ENCODE assay signal across 1 cellular context in the genomic region with DNA sequence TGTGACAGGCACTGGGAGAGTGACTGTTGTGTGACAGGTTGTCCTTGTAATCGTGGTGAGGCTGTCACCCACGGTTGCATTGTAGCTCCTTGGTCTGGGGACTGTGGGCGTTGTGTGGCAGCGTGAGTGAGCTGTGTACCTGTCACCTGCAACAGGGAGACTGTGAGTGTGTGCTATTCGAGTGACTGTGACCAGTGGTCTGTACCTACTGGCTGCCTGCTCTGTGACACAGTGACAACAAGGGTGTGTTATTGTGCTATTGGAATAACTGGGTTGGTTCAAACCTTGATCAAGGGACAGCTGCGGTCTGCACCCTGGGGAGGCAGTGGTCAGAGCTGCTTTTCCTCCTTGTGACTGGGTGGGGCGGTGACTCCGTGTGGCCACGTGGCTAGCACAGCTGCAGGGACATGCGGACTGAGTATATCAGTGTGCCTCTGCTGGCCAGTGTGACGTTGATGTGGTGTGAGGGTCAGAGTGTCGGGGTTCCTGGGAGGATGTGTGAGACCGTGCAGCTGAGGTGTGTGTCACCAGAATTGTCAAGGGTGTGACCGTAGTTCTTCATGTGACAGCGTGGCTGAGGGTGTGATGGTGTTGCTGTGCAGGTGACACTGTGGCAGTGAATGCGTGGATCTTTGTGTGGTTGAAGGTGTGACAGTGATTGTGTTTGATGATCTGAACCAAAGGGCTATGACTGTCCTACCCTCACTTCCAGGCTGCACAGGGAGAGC.
TF ChIP-seq lines count a peak whose summit lies in the region.

No MANE protein-coding gene starts in this region.

TF ChIP-seq in HepG2, 621 proteins besides CTCF, POLR2A, EP300 and RAD21 (continued from another document and continues in another):
- TF ChIP-seq TAF1 (CRISPR knock-in tag; IDR thresholded peaks at IDR 0.05) (no peak), SMARCC2 (IDR thresholded peaks at IDR 0.05) (no peak), SNAI1 (CRISPR knock-in tag; IDR thresholded peaks at IDR 0.05; ENCODE audit: borderline replicate concordance) (no peak), TARDBP (CRISPR knock-in tag; IDR thresholded peaks at IDR 0.05) (no peak), HNRNPL (IDR thresholded peaks at IDR 0.05; ENCODE audit: low read depth, low read length) (no peak), HOXD1 (CRISPR knock-in tag; IDR thresholded peaks at IDR 0.05) (no peak), ZNF251 (CRISPR knock-in tag; IDR thresholded peaks at IDR 0.05) (no peak; the same call in 1 of the 2 replicates), ARID2 (CRISPR knock-in tag; IDR thresholded peaks at IDR 0.05; ENCODE audit: borderline replicate concordance) (no peak), MLLT10 (CRISPR knock-in tag; IDR thresholded peaks at IDR 0.05) (no peak), ZNF724P (CRISPR knock-in tag; IDR thresholded peaks at IDR 0.05; ENCODE audit: borderline replicate concordance) (no peak), SP1 (IDR thresholded peaks at IDR 0.05) (no peak), SP1 (CRISPR knock-in tag; IDR thresholded peaks at IDR 0.05) (0 out of 2 replicates have a peak, but pooled peaks have one; percentile 24), ZNF777 (CRISPR knock-in tag; IDR thresholded peaks at IDR 0.05) (no peak), XRCC5 (optimal IDR thresholded peaks at IDR 0.05; ENCODE audit: low read length) (peak; percentile 3), ZC3H13 (CRISPR knock-in tag; IDR thresholded peaks at IDR 0.05) (no peak), PCBP1 (IDR thresholded peaks at IDR 0.05; ENCODE audit: borderline replicate concordance, low read depth, low read length) (no peak), HDAC1 (CRISPR knock-in tag; IDR thresholded peaks at IDR 0.05) (peak; percentile 62), ZBTB20 (CRISPR knock-in tag; IDR thresholded peaks at IDR 0.05; ENCODE audit: borderline replicate concordance, low read depth) (no peak), NR2F1 (CRISPR knock-in tag; IDR thresholded peaks at IDR 0.05) (no peak), ZNF781 (CRISPR knock-in tag; IDR thresholded peaks at IDR 0.05; ENCODE audit: borderline replicate concordance, not compliant biosample characterization) (peak; percentile 93), ZNF792 (CRISPR knock-in tag; IDR thresholded peaks at IDR 0.05) (peak; percentile 74; the same call in 1 of the 2 replicates), ATF1 (CRISPR knock-in tag; IDR thresholded peaks at IDR 0.05) (no peak), MATR3 (CRISPR knock-in tag; IDR thresholded peaks at IDR 0.05) (no peak), MIXL1 (CRISPR knock-in tag; IDR thresholded peaks at IDR 0.05) (no peak), KDM4B (CRISPR knock-in tag; IDR thresholded peaks at IDR 0.05) (no peak), ZKSCAN8 (CRISPR knock-in tag; IDR thresholded peaks at IDR 0.05; ENCODE audit: borderline replicate concordance) (no peak), IRF2 (CRISPR knock-in tag; IDR thresholded peaks at IDR 0.05) (peak; percentile 46), SRSF4 (IDR thresholded peaks at IDR 0.05; ENCODE audit: low read depth, low read length, poor library complexity, severe bottlenecking) (no peak), MTF2 (CRISPR knock-in tag; IDR thresholded peaks at IDR 0.05; ENCODE audit: borderline replicate concordance) (no peak), ZBTB3 (CRISPR knock-in tag; IDR thresholded peaks at IDR 0.05; ENCODE audit: borderline replicate concordance, low read depth) (no peak; the same call in 1 of the 2 replicates), GTF3A (CRISPR knock-in tag; conservative IDR thresholded peaks at IDR 0.05) (0 out of 2 replicates have a peak, but pooled peaks have one; percentile 31), GPN1 (CRISPR knock-in tag; IDR thresholded peaks at IDR 0.05; ENCODE audit: borderline replicate concordance) (no peak), ZFP90 (CRISPR knock-in tag; IDR thresholded peaks at IDR 0.05; ENCODE audit: borderline replicate concordance) (no peak), MTA3 (CRISPR knock-in tag; IDR thresholded peaks at IDR 0.05) (no peak), HCFC1 (IDR thresholded peaks at IDR 0.05; ENCODE audit: low read depth, low read length) (no peak), U2AF1 (optimal IDR thresholded peaks at IDR 0.05; ENCODE audit: low read depth, low read length) (no peak)
- TF ChIP-seq, protein P1, sequence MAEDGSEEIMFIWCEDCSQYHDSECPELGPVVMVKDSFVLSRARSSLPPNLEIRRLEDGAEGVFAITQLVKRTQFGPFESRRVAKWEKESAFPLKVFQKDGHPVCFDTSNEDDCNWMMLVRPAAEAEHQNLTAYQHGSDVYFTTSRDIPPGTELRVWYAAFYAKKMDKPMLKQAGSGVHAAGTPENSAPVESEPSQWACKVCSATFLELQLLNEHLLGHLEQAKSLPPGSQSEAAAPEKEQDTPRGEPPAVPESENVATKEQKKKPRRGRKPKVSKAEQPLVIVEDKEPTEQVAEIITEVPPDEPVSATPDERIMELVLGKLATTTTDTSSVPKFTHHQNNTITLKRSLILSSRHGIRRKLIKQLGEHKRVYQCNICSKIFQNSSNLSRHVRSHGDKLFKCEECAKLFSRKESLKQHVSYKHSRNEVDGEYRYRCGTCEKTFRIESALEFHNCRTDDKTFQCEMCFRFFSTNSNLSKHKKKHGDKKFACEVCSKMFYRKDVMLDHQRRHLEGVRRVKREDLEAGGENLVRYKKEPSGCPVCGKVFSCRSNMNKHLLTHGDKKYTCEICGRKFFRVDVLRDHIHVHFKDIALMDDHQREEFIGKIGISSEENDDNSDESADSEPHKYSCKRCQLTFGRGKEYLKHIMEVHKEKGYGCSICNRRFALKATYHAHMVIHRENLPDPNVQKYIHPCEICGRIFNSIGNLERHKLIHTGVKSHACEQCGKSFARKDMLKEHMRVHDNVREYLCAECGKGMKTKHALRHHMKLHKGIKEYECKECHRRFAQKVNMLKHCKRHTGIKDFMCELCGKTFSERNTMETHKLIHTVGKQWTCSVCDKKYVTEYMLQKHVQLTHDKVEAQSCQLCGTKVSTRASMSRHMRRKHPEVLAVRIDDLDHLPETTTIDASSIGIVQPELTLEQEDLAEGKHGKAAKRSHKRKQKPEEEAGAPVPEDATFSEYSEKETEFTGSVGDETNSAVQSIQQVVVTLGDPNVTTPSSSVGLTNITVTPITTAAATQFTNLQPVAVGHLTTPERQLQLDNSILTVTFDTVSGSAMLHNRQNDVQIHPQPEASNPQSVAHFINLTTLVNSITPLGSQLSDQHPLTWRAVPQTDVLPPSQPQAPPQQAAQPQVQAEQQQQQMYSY (CRISPR knock-in tag; IDR thresholded peaks at IDR 0.05): no peak
- TF ChIP-seq, protein P2, sequence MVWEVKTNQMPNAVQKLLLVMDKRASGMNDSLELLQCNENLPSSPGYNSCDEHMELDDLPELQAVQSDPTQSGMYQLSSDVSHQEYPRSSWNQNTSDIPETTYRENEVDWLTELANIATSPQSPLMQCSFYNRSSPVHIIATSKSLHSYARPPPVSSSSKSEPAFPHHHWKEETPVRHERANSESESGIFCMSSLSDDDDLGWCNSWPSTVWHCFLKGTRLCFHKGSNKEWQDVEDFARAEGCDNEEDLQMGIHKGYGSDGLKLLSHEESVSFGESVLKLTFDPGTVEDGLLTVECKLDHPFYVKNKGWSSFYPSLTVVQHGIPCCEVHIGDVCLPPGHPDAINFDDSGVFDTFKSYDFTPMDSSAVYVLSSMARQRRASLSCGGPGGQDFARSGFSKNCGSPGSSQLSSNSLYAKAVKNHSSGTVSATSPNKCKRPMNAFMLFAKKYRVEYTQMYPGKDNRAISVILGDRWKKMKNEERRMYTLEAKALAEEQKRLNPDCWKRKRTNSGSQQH (CRISPR knock-in tag; IDR thresholded peaks at IDR 0.05; ENCODE audit: low read depth): no peak
- TF ChIP-seq, protein P3, sequence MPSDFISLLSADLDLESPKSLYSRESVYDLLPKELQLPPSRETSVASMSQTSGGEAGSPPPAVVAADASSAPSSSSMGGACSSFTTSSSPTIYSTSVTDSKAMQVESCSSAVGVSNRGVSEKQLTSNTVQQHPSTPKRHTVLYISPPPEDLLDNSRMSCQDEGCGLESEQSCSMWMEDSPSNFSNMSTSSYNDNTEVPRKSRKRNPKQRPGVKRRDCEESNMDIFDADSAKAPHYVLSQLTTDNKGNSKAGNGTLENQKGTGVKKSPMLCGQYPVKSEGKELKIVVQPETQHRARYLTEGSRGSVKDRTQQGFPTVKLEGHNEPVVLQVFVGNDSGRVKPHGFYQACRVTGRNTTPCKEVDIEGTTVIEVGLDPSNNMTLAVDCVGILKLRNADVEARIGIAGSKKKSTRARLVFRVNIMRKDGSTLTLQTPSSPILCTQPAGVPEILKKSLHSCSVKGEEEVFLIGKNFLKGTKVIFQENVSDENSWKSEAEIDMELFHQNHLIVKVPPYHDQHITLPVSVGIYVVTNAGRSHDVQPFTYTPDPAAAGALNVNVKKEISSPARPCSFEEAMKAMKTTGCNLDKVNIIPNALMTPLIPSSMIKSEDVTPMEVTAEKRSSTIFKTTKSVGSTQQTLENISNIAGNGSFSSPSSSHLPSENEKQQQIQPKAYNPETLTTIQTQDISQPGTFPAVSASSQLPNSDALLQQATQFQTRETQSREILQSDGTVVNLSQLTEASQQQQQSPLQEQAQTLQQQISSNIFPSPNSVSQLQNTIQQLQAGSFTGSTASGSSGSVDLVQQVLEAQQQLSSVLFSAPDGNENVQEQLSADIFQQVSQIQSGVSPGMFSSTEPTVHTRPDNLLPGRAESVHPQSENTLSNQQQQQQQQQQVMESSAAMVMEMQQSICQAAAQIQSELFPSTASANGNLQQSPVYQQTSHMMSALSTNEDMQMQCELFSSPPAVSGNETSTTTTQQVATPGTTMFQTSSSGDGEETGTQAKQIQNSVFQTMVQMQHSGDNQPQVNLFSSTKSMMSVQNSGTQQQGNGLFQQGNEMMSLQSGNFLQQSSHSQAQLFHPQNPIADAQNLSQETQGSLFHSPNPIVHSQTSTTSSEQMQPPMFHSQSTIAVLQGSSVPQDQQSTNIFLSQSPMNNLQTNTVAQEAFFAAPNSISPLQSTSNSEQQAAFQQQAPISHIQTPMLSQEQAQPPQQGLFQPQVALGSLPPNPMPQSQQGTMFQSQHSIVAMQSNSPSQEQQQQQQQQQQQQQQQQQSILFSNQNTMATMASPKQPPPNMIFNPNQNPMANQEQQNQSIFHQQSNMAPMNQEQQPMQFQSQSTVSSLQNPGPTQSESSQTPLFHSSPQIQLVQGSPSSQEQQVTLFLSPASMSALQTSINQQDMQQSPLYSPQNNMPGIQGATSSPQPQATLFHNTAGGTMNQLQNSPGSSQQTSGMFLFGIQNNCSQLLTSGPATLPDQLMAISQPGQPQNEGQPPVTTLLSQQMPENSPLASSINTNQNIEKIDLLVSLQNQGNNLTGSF (CRISPR knock-in tag; IDR thresholded peaks at IDR 0.05): no peak; the same call in 1 of the 2 replicates
- TF ChIP-seq, protein P4, sequence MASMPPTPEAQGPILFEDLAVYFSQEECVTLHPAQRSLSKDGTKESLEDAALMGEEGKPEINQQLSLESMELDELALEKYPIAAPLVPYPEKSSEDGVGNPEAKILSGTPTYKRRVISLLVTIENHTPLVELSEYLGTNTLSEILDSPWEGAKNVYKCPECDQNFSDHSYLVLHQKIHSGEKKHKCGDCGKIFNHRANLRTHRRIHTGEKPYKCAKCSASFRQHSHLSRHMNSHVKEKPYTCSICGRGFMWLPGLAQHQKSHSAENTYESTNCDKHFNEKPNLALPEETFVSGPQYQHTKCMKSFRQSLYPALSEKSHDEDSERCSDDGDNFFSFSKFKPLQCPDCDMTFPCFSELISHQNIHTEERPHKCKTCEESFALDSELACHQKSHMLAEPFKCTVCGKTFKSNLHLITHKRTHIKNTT (CRISPR knock-in tag; IDR thresholded peaks at IDR 0.05): no peak
- TF ChIP-seq, protein P5, sequence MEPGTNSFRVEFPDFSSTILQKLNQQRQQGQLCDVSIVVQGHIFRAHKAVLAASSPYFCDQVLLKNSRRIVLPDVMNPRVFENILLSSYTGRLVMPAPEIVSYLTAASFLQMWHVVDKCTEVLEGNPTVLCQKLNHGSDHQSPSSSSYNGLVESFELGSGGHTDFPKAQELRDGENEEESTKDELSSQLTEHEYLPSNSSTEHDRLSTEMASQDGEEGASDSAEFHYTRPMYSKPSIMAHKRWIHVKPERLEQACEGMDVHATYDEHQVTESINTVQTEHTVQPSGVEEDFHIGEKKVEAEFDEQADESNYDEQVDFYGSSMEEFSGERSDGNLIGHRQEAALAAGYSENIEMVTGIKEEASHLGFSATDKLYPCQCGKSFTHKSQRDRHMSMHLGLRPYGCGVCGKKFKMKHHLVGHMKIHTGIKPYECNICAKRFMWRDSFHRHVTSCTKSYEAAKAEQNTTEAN (CRISPR knock-in tag; conservative IDR thresholded peaks at IDR 0.05): 0 out of 2 replicates have a peak, but pooled peaks have one; percentile 55
- TF ChIP-seq, protein P6, sequence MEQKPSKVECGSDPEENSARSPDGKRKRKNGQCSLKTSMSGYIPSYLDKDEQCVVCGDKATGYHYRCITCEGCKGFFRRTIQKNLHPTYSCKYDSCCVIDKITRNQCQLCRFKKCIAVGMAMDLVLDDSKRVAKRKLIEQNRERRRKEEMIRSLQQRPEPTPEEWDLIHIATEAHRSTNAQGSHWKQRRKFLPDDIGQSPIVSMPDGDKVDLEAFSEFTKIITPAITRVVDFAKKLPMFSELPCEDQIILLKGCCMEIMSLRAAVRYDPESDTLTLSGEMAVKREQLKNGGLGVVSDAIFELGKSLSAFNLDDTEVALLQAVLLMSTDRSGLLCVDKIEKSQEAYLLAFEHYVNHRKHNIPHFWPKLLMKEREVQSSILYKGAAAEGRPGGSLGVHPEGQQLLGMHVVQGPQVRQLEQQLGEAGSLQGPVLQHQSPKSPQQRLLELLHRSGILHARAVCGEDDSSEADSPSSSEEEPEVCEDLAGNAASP (CRISPR knock-in tag; IDR thresholded peaks at IDR 0.05; ENCODE audit: borderline replicate concordance): peak; percentile 38; the same call in 1 of the 2 replicates
- TF ChIP-seq, protein P7, sequence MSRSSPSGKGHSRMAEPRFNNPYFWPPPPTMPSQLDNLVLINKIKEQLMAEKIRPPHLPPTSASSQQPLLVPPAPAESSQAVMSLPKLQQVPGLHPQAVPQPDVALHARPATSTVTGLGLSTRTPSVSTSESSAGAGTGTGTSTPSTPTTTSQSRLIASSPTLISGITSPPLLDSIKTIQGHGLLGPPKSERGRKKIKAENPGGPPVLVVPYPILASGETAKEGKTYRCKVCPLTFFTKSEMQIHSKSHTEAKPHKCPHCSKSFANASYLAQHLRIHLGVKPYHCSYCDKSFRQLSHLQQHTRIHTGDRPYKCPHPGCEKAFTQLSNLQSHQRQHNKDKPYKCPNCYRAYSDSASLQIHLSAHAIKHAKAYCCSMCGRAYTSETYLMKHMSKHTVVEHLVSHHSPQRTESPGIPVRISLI (CRISPR knock-in tag; IDR thresholded peaks at IDR 0.05; ENCODE audit: borderline replicate concordance): no peak
- TF ChIP-seq, protein P8, sequence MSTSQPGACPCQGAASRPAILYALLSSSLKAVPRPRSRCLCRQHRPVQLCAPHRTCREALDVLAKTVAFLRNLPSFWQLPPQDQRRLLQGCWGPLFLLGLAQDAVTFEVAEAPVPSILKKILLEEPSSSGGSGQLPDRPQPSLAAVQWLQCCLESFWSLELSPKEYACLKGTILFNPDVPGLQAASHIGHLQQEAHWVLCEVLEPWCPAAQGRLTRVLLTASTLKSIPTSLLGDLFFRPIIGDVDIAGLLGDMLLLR (CRISPR knock-in tag; IDR thresholded peaks at IDR 0.05): peak; percentile 83
- TF ChIP-seq, protein P9, sequence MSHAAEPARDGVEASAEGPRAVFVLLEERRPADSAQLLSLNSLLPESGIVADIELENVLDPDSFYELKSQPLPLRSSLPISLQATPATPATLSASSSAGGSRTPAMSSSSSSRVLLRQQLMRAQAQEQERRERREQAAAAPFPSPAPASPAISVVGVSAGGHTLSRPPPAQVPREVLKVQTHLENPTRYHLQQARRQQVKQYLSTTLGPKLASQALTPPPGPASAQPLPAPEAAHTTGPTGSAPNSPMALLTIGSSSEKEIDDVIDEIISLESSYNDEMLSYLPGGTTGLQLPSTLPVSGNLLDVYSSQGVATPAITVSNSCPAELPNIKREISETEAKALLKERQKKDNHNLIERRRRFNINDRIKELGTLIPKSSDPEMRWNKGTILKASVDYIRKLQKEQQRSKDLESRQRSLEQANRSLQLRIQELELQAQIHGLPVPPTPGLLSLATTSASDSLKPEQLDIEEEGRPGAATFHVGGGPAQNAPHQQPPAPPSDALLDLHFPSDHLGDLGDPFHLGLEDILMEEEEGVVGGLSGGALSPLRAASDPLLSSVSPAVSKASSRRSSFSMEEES (CRISPR knock-in tag; IDR thresholded peaks at IDR 0.05): peak; percentile 77
